In genomic region chr17:57644311-57644710, GRCh38 we compare ENCODE assay signal across 17 cellular contexts.
"Had no signal": no experiment of that assay in that cellular context is flagged by ENCODE, and none has a peak within 500 bp of the region (broad histone marks: within the 10 kb centered on the region; RNA-seq: fewer than 3 reads in every experiment).

No MANE protein-coding gene starts in this region.

- H3K27ac Mint-ChIP-seq: activated naive CD8-positive, alpha-beta T cell treated with anti-CD3 and anti-CD28 coated beads, Interleukin-2, amount 10 ng/mL, durations not matched to agents 7 days and 5 days; activated T-helper 17 cell treated with anti-CD3 and anti-CD28 coated beads, Interleukin-2, amount 50 U/mL, for 72 hours; stimulated activated naive CD8-positive, alpha-beta T cell treated with anti-CD3 and anti-CD28 coated beads, Interleukin-15, amount 100 ng/mL, for 72 hours; type B pancreatic cell had no signal

- H3K4me3 Mint-ChIP-seq: activated naive CD8-positive, alpha-beta T cell treated with anti-CD3 and anti-CD28 coated beads, Interleukin-2, amount 10 ng/mL, durations not matched to agents 7 days and 5 days; activated T-helper 17 cell treated with anti-CD3 and anti-CD28 coated beads, Interleukin-2, amount 50 U/mL, for 72 hours; naive thymus-derived CD8-positive, alpha-beta T cell; stimulated activated naive CD8-positive, alpha-beta T cell treated with anti-CD3 and anti-CD28 coated beads, Interleukin-15, amount 100 ng/mL, for 72 hours; type B pancreatic cell had no signal

- H3K9me3 Mint-ChIP-seq: activated naive CD8-positive, alpha-beta T cell treated with anti-CD3 and anti-CD28 coated beads, Interleukin-2, amount 10 ng/mL, durations not matched to agents 7 days and 5 days; activated T-helper 17 cell treated with anti-CD3 and anti-CD28 coated beads, Interleukin-2, amount 50 U/mL, for 72 hours; naive thymus-derived CD8-positive, alpha-beta T cell; stimulated activated naive CD8-positive, alpha-beta T cell treated with anti-CD3 and anti-CD28 coated beads, Interleukin-15, amount 100 ng/mL, for 72 hours; type B pancreatic cell had no signal

- DNase-seq: activated CD4-positive, alpha-beta T cell treated with anti-CD3 and anti-CD28 coated beads, Interleukin-2, amount 50 U/mL, for 1 hour; activated naive CD4-positive, alpha-beta T cell treated with Interleukin-2 at 50 U/mL for 16 hours; activated naive CD8-positive, alpha-beta T cell treated with anti-CD3 and anti-CD28 coated beads, Interleukin-2, amount 10 ng/mL, durations not matched to agents 7 days and 5 days; amygdala; colonic mucosa; foreskin keratinocyte; hippocampal formation; islet precursor cell; left colon; lower lobe of right lung; naive thymus-derived CD8-positive, alpha-beta T cell; occipital lobe; stimulated activated CD4-positive, alpha-beta T cell treated with anti-CD3 and anti-CD28 coated beads, Interleukin-2, amount 100 ng/mL, for 24 hours; stimulated activated naive CD8-positive, alpha-beta T cell treated with anti-CD3 and anti-CD28 coated beads, Interleukin-15, amount 100 ng/mL, for 72 hours had no signal

- ATAC-seq: activated CD4-positive, CD25-positive, alpha-beta regulatory T cell treated with anti-CD3 and anti-CD28 coated beads, Interleukin-2, amount 50 U/mL, for 24 hours; activated T-helper 17 cell treated with anti-CD3 and anti-CD28 coated beads, Interleukin-2, amount 50 U/mL, for 72 hours; foreskin keratinocyte; left colon; lower lobe of right lung; naive thymus-derived CD8-positive, alpha-beta T cell; stimulated activated naive CD8-positive, alpha-beta T cell treated with anti-CD3 and anti-CD28 coated beads, Interleukin-15, amount 100 ng/mL, for 72 hours had no signal

- H3K27me3 Mint-ChIP-seq: activated naive CD8-positive, alpha-beta T cell treated with anti-CD3 and anti-CD28 coated beads, Interleukin-2, amount 10 ng/mL, durations not matched to agents 7 days and 5 days; activated T-helper 17 cell treated with anti-CD3 and anti-CD28 coated beads, Interleukin-2, amount 50 U/mL, for 72 hours; naive thymus-derived CD8-positive, alpha-beta T cell; stimulated activated naive CD8-positive, alpha-beta T cell treated with anti-CD3 and anti-CD28 coated beads, Interleukin-15, amount 100 ng/mL, for 72 hours; type B pancreatic cell had no signal
